In the genomic region with DNA sequence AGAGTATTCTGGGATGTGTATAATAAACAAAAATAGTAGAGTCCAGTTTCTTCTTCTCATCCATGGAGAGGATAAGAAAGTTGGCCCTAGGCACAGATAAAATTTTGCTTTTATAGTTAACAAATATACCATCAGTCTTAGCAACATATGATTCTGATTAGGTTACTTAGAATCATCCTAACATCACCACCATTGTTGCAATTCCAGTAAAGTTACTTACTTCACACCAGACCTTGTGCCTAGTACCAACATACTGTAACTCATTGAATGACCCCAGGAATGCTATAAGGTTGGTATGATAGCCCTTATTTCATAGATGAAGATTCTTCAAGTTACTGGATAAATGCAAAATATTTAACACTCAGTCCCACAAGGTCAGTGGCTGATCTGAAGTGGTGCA, we compare ENCODE assay signal across 13 cellular contexts.
DNase-seq lines count a peak whose midpoint lies in the region; ATAC-seq and TF ChIP-seq lines count a peak whose summit lies in the region.
"Had no signal": no experiment of that assay in that cellular context is flagged by ENCODE, and none has a peak within 500 bp of the region (broad histone marks: within the 10 kb centered on the region; RNA-seq: fewer than 3 reads in every experiment).

No MANE protein-coding gene starts in this region.

- no peaks in the 10 kb centered on the region for H3K36me3 ChIP-seq in GM23248 (ENCODE audit: low read depth)
- H3K36me3 ChIP-seq: BLaER1, HAP-1 had no signal

- peak; percentile 52 for DNase-seq in AG10803 (ENCODE audit: low read depth)
- DNase-seq in GM23248: peak; percentile 10
- peak; percentile 46 for DNase-seq in fibroblast of gingiva (ENCODE audit: low read depth)
- no peak for DNase-seq in naive thymus-derived CD8-positive, alpha-beta T cell
- DNase-seq in hepatic stellate cell (ENCODE audit: low spot score): no peak
- no peak for DNase-seq in NCI-H82 treated with DMSO at 0.1 percent for 48 hours (lab: John Stamatoyannopoulos, UW; ENCODE audit: unreplicated experiment)
- DNase-seq: ACHN; CD4-positive, alpha-beta memory T cell; KG1 had no signal

- peaks cover 0 to 10% (median 2%) of the 10 kb centered on the region in 9 donors for H3K9me3 Mint-ChIP-seq in naive thymus-derived CD8-positive, alpha-beta T cell

- H3K9me3 ChIP-seq in GM23248 (ENCODE audit: low read depth): no peaks in the 10 kb centered on the region
- H3K9me3 ChIP-seq: HAP-1 had no signal

- no peaks in the 10 kb centered on the region for H3K27me3 Mint-ChIP-seq in naive thymus-derived CD8-positive, alpha-beta T cell
- H3K27me3 Mint-ChIP-seq: CD4-positive, alpha-beta memory T cell had no signal

- no peak overlapping the region for H3K4me2 ChIP-seq in GM23248 (ENCODE audit: unreplicated experiment)
- H3K4me2 ChIP-seq: BLaER1 had no signal

- H3K4me1 Mint-ChIP-seq in naive thymus-derived CD8-positive, alpha-beta T cell: peaks cover 13 to 29% (median 28%) of the 10 kb centered on the region in 4 donors

- H3K4me3 ChIP-seq in AG10803 (ENCODE audit: low read length) (no peak overlapping the region), GM23248 (no peak overlapping the region)
- H3K4me3 ChIP-seq: BLaER1, HAP-1 had no signal

- no peaks in the 10 kb centered on the region for H3K9me2 ChIP-seq in GM23248 (ENCODE audit: insufficient read depth)

- H3K4me1 ChIP-seq in GM23248 (ENCODE audit: insufficient read depth): peaks cover 18% of the 10 kb centered on the region
- H3K4me1 ChIP-seq: BLaER1, HAP-1 had no signal

- H3K27me3 ChIP-seq in GM23248 (replicated peaks; ENCODE audit: insufficient read depth): no peaks in the 10 kb centered on the region
- H3K27me3 ChIP-seq: BLaER1 had no signal

- H2AFZ ChIP-seq in GM23248: no peak overlapping the region

- no peak overlapping the region for H3K27ac ChIP-seq in GM23248
- H3K27ac ChIP-seq: BLaER1 had no signal

- H3K79me2 ChIP-seq in GM23248 (ENCODE audit: insufficient read depth): no peaks in the 10 kb centered on the region

- H3F3A ChIP-seq in GM23248 (ENCODE audit: insufficient read depth): peaks cover 6% of the 10 kb centered on the region; the same call in 1 of the 2 replicates

- ATAC-seq in naive thymus-derived CD8-positive, alpha-beta T cell: no peak
- no peak for ATAC-seq in GM18873 (IDR thresholded peaks at IDR 0.05; ENCODE audit: low FRiP score, unreplicated experiment)

- H3K9ac ChIP-seq in GM23248: no peak overlapping the region
- H3K9ac ChIP-seq: BLaER1 had no signal

- H3K4me3 Mint-ChIP-seq in naive thymus-derived CD8-positive, alpha-beta T cell: no peak overlapping the region
- H3K4me3 Mint-ChIP-seq: CD14-positive monocyte; CD4-positive, alpha-beta memory T cell had no signal

- no peak for TF ChIP-seq CTCF in AG10803 (conservative IDR thresholded peaks at IDR 0.05; ENCODE audit: low read length)

- H3K36me3 Mint-ChIP-seq in naive thymus-derived CD8-positive, alpha-beta T cell: peaks cover 0 to 5% (median 3%) of the 10 kb centered on the region in 3 donors
- H3K36me3 Mint-ChIP-seq: CD14-positive monocyte had no signal

- in situ Hi-C loops in GM23248 (cut with MboI): no loop called here

- POLR2A ChIA-PET in naive thymus-derived CD8-positive, alpha-beta T cell (lab: Charles Lee): no interaction called here

- H4K20me1 ChIP-seq in GM23248 (ENCODE audit: insufficient read depth): no peaks in the 10 kb centered on the region
- H4K20me1 ChIP-seq: BLaER1 had no signal

- peak overlapping the region in 6 of 10 donors; percentile 6 to 78 (median 68) for H3K27ac Mint-ChIP-seq in naive thymus-derived CD8-positive, alpha-beta T cell
- H3K27ac Mint-ChIP-seq: CD14-positive monocyte had no signal

Comparison
In these comparisons a context has a peak if more than half of its experiments do, and no peak if none do; other contexts are left out.
1. DNase-seq: peak in AG10803 (single experiment), GM23248 (single experiment) and fibroblast of gingiva (single experiment); none in naive thymus-derived CD8-positive, alpha-beta T cell (0 of 10), hepatic stellate cell (single experiment) and NCI-H82 treated with DMSO at 0.1 percent for 48 hours (single experiment).